21 cellular contexts compared by ENCODE assay signal in the genomic region with DNA sequence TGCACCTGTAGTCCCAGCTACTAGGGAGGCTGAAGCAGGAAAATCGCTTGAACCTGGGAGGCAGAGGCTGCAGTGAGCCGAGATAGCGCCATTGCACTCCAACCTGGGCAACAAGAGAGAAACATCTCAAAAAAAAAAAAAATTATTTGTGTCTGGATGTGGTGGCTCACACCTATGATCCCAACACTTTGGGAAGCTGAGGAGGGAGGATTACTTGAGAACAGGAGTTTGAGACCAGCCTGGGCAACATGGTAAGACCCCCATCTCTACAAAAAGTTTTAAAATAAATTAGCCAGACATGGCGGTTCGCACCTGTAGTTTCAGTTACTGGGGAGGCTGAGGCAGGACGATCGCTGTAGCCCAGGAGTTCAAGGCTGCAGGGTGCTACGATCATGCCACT.
"Had no signal": no experiment of that assay in that cellular context is flagged by ENCODE, and none has a peak within 500 bp of the region (broad histone marks: within the 10 kb centered on the region; RNA-seq: fewer than 3 reads in every experiment).

No MANE protein-coding gene starts in this region.

- H3K27ac Mint-ChIP-seq: activated CD8-positive, alpha-beta T cell treated with anti-CD3 and anti-CD28 coated beads for 36 hours; activated naive CD8-positive, alpha-beta T cell; WTC11 had no signal

- H3K36me3 Mint-ChIP-seq: activated naive CD8-positive, alpha-beta T cell; neural progenitor cell; WTC11 had no signal

- H3K36me3 ChIP-seq: neural progenitor cell, transverse colon, uterus had no signal

- H2AFZ ChIP-seq: neural progenitor cell had no signal

- H3K27ac ChIP-seq: neural progenitor cell, spleen, testis, uterus had no signal

- H3K9me3 Mint-ChIP-seq: activated CD8-positive, alpha-beta T cell treated with anti-CD3 and anti-CD28 coated beads for 36 hours; neural progenitor cell; WTC11 had no signal

- ATAC-seq: activated CD8-positive, alpha-beta T cell treated with anti-CD3 and anti-CD28 coated beads for 36 hours; mucosa of descending colon; WTC11 had no signal

- H3K4me2 ChIP-seq: neural progenitor cell had no signal

- H3K9me3 ChIP-seq: mucosa of descending colon, spleen, testis, transverse colon, uterus had no signal

- H3K4me3 Mint-ChIP-seq: neural progenitor cell, WTC11 had no signal

- H3K27me3 ChIP-seq: testis, transverse colon, uterus had no signal

- H3K4me3 ChIP-seq: mucosa of descending colon, neural progenitor cell, spleen, testis, transverse colon, uterus had no signal

- H3K4me1 ChIP-seq: uterus had no signal

- H3K27me3 Mint-ChIP-seq: activated CD8-positive, alpha-beta T cell treated with anti-CD3 and anti-CD28 coated beads for 36 hours; activated naive CD8-positive, alpha-beta T cell had no signal

- H3K9ac ChIP-seq: neural progenitor cell had no signal

- DNase-seq: activated CD4-positive, alpha-beta T cell treated with anti-CD3 and anti-CD28 coated beads, Interleukin-2, amount 50 U/mL, for 1 hour; activated CD8-positive, alpha-beta T cell treated with anti-CD3 and anti-CD28 coated beads for 36 hours; activated naive CD4-positive, alpha-beta T cell; activated T-cell treated with anti-CD3 and anti-CD28 coated beads, Interleukin-2, amount 50 U/mL, for 48 hours; anterior cingulate cortex; effector CD4-positive, alpha-beta T cell; glutamatergic neuron; islet precursor cell; mesenchymal stem cell; mucosa of descending colon; occipital lobe; right cardiac atrium; spleen; stimulated activated naive CD4-positive, alpha-beta T cell treated with Interleukin-2 at 50 U/mL for 16 hours; T-helper 2 cell; testis; transverse colon; uterus had no signal
